15 cellular contexts compared by ENCODE assay signal in genomic region chr14:104217486-104218360, GRCh38.
DNase-seq lines count a peak whose midpoint lies in the region; ATAC-seq and TF ChIP-seq lines count a peak whose summit lies in the region.
"Had no signal": no experiment of that assay in that cellular context is flagged by ENCODE, and none has a peak within 500 bp of the region (broad histone marks: within the 10 kb centered on the region; RNA-seq: fewer than 3 reads in every experiment).

No MANE protein-coding gene starts in this region.

- TF ChIP-seq CTCF in WERI-Rb-1 (IDR thresholded peaks at IDR 0.05; ENCODE audit: low read depth, low read length), result no peak
- no peak for TF ChIP-seq CTCF in neural crest cell (conservative IDR thresholded peaks at IDR 0.05)
- no peak for TF ChIP-seq CTCF in OCI-LY7 (conservative IDR thresholded peaks at IDR 0.05; ENCODE audit: low read length)

- peak overlapping the region; percentile 56 for H3K27ac ChIP-seq in WERI-Rb-1
- no peak overlapping the region for H3K27ac ChIP-seq in OCI-LY7 (ENCODE audit: low read depth, low read length, poor library complexity, severe bottlenecking)
- H3K27ac ChIP-seq: C4-2B had no signal

- H3K9me2 ChIP-seq in OCI-LY7 (ENCODE audit: insufficient read depth, low read length), result no peaks in the 10 kb centered on the region

- peaks cover 7% of the 10 kb centered on the region for H3K4me1 ChIP-seq in OCI-LY7 (ENCODE audit: insufficient read depth, low read length, poor library complexity, severe bottlenecking)

- ATAC-seq in left ventricle myocardium superior (no peak), GM21423 (IDR thresholded peaks at IDR 0.05; ENCODE audit: unreplicated experiment) (no peak)
- no peak for ATAC-seq in activated CD4-positive, CD25-positive, alpha-beta regulatory T cell treated with anti-CD3 and anti-CD28 coated beads, Interleukin-2, amount 50 U/mL, for 24 hours
- ATAC-seq: GM12878 had no signal

- H3K27me3 ChIP-seq in WERI-Rb-1 (ENCODE audit: insufficient read depth, low read depth, severe bottlenecking), result no peaks in the 10 kb centered on the region

- peak; percentile 11 for DNase-seq in left ventricle myocardium superior
- no peak for DNase-seq in cardiac septum (ENCODE audit: low spot score)
- DNase-seq in WERI-Rb-1, result peak; percentile 4
- no peak for DNase-seq in neural crest cell (ENCODE audit: low read depth, low spot score)
- no peak for DNase-seq in OCI-LY7 (ENCODE audit: low spot score)
- DNase-seq: GDM1, KBM-7, NCI-H1092, NCI-H146, NCI-H2081, NCI-H510A had no signal

- H2AFZ ChIP-seq in OCI-LY7 (ENCODE audit: low read length), result no peak overlapping the region

- H3K27ac Mint-ChIP-seq in neural crest cell (ENCODE audit: unreplicated experiment), result peak overlapping the region; percentile 35

- no TSS peak for BruUV-seq in OCI-LY7 (replicated peaks; lab: Mats Ljungman, UMichigan)

- CTCF ChIA-PET in OCI-LY7 (lab: Charles Lee; ENCODE audit: unreplicated experiment), result no interaction called here

- H3K4me1 Mint-ChIP-seq in neural crest cell, result peaks cover 10% of the 10 kb centered on the region

- no peaks in the 10 kb centered on the region for H4K20me1 ChIP-seq in OCI-LY7 (ENCODE audit: insufficient read depth, low read length)

- H3K9me3 ChIP-seq in WERI-Rb-1 (ENCODE audit: severe bottlenecking), result no peaks in the 10 kb centered on the region
- no peaks in the 10 kb centered on the region for H3K9me3 ChIP-seq in OCI-LY7 (ENCODE audit: low read length)

- H3K79me2 ChIP-seq in OCI-LY7 (ENCODE audit: insufficient read depth, low read depth, low read length), result no peaks in the 10 kb centered on the region

- H3K4me3 ChIP-seq in WERI-Rb-1 (ENCODE audit: low read depth, low read length), result no peak overlapping the region
- no peak overlapping the region for H3K4me3 ChIP-seq in OCI-LY7 (ENCODE audit: low read depth, low read length, poor library complexity, severe bottlenecking)
- H3K4me3 ChIP-seq: GM12878 had no signal

- no peaks in the 10 kb centered on the region for H3K27me3 Mint-ChIP-seq in neural crest cell (ENCODE audit: low read depth)

- H3K36me3 ChIP-seq in WERI-Rb-1 (no peaks in the 10 kb centered on the region), OCI-LY7 (ENCODE audit: insufficient read depth, low read length) (no peaks in the 10 kb centered on the region)

- POLR2A ChIA-PET in OCI-LY7 (lab: Charles Lee), result no interaction called here

- H3K4me3 Mint-ChIP-seq in neural crest cell, result no peak overlapping the region

- H3K36me3 Mint-ChIP-seq in neural crest cell (ENCODE audit: low read depth), result no peaks in the 10 kb centered on the region

- no peak overlapping the region for H3K4me2 ChIP-seq in OCI-LY7 (ENCODE audit: low read length)

- intact Hi-C loops in left ventricle myocardium superior (cut with micrococcal nuclease) (no loop called here), cardiac septum (cut with DNase I) (no loop called here), OCI-LY7 (cut with micrococcal nuclease; ENCODE audit: unreplicated experiment) (no loop called here)

- H3K9me3 Mint-ChIP-seq in neural crest cell, result no peaks in the 10 kb centered on the region

Comparison
In these comparisons a context has a peak if more than half of its experiments do, and no peak if none do; other contexts are left out.
1. DNase-seq: peak in left ventricle myocardium superior (single experiment) and WERI-Rb-1 (single experiment); none in cardiac septum (single experiment), neural crest cell (single experiment) and OCI-LY7 (single experiment).